ENCODE assay signal across 1 cellular context in genomic region chr5:116371935-116372334, GRCh38.
TF ChIP-seq lines count a peak whose summit lies in the region.

No MANE protein-coding gene starts in this region.

TF ChIP-seq in HepG2, 621 proteins besides CTCF, POLR2A, EP300 and RAD21 (continued from another document and continues in another):
- TF ChIP-seq, protein P1, sequence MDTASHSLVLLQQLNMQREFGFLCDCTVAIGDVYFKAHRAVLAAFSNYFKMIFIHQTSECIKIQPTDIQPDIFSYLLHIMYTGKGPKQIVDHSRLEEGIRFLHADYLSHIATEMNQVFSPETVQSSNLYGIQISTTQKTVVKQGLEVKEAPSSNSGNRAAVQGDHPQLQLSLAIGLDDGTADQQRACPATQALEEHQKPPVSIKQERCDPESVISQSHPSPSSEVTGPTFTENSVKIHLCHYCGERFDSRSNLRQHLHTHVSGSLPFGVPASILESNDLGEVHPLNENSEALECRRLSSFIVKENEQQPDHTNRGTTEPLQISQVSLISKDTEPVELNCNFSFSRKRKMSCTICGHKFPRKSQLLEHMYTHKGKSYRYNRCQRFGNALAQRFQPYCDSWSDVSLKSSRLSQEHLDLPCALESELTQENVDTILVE (CRISPR knock-in tag; IDR thresholded peaks at IDR 0.05), result no peak
- 0 out of 2 replicates have a peak, but pooled peaks have one; percentile 25 for TF ChIP-seq ELF3 (CRISPR knock-in tag; IDR thresholded peaks at IDR 0.05)
- TF ChIP-seq SIX4 (CRISPR knock-in tag; IDR thresholded peaks at IDR 0.05), result no peak
- no peak for TF ChIP-seq FOXM1 (CRISPR knock-in tag; IDR thresholded peaks at IDR 0.05)
- TF ChIP-seq KLF9 (CRISPR knock-in tag; IDR thresholded peaks at IDR 0.05; ENCODE audit: low read depth), result no peak
- no peak for TF ChIP-seq ZNF646 (CRISPR knock-in tag; IDR thresholded peaks at IDR 0.05)
- TF ChIP-seq ZNF33A (CRISPR knock-in tag; IDR thresholded peaks at IDR 0.05; ENCODE audit: borderline replicate concordance), result no peak
- TF ChIP-seq RBM39 (IDR thresholded peaks at IDR 0.05; ENCODE audit: low read depth, low read length, poor library complexity, severe bottlenecking), result no peak
- 0 out of 2 replicates have a peak, but pooled peaks have one; percentile 21 for TF ChIP-seq ZNF644 (CRISPR knock-in tag; IDR thresholded peaks at IDR 0.05; ENCODE audit: low read depth)
- TF ChIP-seq, protein P2, sequence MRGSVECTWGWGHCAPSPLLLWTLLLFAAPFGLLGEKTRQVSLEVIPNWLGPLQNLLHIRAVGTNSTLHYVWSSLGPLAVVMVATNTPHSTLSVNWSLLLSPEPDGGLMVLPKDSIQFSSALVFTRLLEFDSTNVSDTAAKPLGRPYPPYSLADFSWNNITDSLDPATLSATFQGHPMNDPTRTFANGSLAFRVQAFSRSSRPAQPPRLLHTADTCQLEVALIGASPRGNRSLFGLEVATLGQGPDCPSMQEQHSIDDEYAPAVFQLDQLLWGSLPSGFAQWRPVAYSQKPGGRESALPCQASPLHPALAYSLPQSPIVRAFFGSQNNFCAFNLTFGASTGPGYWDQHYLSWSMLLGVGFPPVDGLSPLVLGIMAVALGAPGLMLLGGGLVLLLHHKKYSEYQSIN (CRISPR knock-in tag; IDR thresholded peaks at IDR 0.05; ENCODE audit: borderline replicate concordance), result no peak
- TF ChIP-seq STAG1 (CRISPR knock-in tag; IDR thresholded peaks at IDR 0.05), result no peak
- no peak for TF ChIP-seq AFF4 (CRISPR knock-in tag; IDR thresholded peaks at IDR 0.05)
- no peak for TF ChIP-seq ZNF598 (CRISPR knock-in tag; IDR thresholded peaks at IDR 0.05; ENCODE audit: borderline replicate concordance)
- TF ChIP-seq ZNF713 (CRISPR knock-in tag; IDR thresholded peaks at IDR 0.05), result no peak
- no peak for TF ChIP-seq HOXA3 (CRISPR knock-in tag; IDR thresholded peaks at IDR 0.05)
- TF ChIP-seq ZNF276 (CRISPR knock-in tag; IDR thresholded peaks at IDR 0.05; ENCODE audit: low read depth), result no peak
- no peak for TF ChIP-seq TAF1 (CRISPR knock-in tag; IDR thresholded peaks at IDR 0.05)
- no peak for TF ChIP-seq REL (CRISPR knock-in tag; conservative IDR thresholded peaks at IDR 0.05)
- no peak for TF ChIP-seq ZFP37 (CRISPR knock-in tag; IDR thresholded peaks at IDR 0.05; ENCODE audit: borderline replicate concordance)
- TF ChIP-seq, protein P3, sequence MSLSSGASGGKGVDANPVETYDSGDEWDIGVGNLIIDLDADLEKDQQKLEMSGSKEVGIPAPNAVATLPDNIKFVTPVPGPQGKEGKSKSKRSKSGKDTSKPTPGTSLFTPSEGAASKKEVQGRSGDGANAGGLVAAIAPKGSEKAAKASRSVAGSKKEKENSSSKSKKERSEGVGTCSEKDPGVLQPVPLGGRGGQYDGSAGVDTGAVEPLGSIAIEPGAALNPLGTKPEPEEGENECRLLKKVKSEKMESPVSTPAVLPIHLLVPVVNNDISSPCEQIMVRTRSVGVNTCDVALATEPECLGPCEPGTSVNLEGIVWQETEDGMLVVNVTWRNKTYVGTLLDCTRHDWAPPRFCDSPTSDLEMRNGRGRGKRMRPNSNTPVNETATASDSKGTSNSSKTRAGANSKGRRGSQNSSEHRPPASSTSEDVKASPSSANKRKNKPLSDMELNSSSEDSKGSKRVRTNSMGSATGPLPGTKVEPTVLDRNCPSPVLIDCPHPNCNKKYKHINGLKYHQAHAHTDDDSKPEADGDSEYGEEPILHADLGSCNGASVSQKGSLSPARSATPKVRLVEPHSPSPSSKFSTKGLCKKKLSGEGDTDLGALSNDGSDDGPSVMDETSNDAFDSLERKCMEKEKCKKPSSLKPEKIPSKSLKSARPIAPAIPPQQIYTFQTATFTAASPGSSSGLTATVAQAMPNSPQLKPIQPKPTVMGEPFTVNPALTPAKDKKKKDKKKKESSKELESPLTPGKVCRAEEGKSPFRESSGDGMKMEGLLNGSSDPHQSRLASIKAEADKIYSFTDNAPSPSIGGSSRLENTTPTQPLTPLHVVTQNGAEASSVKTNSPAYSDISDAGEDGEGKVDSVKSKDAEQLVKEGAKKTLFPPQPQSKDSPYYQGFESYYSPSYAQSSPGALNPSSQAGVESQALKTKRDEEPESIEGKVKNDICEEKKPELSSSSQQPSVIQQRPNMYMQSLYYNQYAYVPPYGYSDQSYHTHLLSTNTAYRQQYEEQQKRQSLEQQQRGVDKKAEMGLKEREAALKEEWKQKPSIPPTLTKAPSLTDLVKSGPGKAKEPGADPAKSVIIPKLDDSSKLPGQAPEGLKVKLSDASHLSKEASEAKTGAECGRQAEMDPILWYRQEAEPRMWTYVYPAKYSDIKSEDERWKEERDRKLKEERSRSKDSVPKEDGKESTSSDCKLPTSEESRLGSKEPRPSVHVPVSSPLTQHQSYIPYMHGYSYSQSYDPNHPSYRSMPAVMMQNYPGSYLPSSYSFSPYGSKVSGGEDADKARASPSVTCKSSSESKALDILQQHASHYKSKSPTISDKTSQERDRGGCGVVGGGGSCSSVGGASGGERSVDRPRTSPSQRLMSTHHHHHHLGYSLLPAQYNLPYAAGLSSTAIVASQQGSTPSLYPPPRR (CRISPR knock-in tag; IDR thresholded peaks at IDR 0.05; ENCODE audit: borderline replicate concordance), result no peak
- no peak for TF ChIP-seq GFI1 (CRISPR knock-in tag; IDR thresholded peaks at IDR 0.05; ENCODE audit: borderline replicate concordance)
- TF ChIP-seq MAFK (conservative IDR thresholded peaks at IDR 0.05 in 1 of 2, IDR thresholded peaks at IDR 0.05 in 1 of 2; ENCODE audit: low read length in 2 of 2), result no peak
- no peak for TF ChIP-seq HIC2 (CRISPR knock-in tag; IDR thresholded peaks at IDR 0.05; ENCODE audit: low read depth)
- TF ChIP-seq, protein P4, sequence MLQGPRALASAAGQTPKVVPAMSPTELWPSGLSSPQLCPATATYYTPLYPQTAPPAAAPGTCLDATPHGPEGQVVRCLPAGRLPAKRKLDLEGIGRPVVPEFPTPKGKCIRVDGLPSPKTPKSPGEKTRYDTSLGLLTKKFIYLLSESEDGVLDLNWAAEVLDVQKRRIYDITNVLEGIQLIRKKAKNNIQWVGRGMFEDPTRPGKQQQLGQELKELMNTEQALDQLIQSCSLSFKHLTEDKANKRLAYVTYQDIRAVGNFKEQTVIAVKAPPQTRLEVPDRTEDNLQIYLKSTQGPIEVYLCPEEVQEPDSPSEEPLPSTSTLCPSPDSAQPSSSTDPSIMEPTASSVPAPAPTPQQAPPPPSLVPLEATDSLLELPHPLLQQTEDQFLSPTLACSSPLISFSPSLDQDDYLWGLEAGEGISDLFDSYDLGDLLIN (CRISPR knock-in tag; IDR thresholded peaks at IDR 0.05; ENCODE audit: borderline replicate concordance), result no peak
- no peak for TF ChIP-seq EHMT2 (IDR thresholded peaks at IDR 0.05; ENCODE audit: borderline replicate concordance, low read depth, low read length)
